Comparison of ENCODE assay signal across 7 cellular contexts in the genomic region with DNA sequence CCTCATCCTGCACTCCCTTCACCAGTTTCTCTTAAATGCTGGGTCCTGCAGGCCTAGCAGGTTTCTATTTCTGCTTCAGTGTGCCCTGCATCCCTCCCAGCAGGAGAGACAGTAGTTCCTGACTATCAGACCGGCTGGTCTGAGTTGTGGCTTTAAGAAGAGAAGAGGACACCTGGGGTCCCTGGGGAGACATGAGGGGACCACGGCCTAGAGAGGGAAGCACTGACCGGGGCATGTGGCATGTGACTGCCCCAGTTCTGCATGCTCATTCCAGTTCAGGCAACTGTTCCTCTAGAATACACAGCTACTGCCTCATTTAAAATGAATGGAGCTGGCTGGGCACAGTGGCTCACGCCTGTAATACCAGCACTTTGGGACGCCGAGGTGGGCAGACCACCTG.
"Had no signal": no experiment of that assay in that cellular context is flagged by ENCODE, and none has a peak within 500 bp of the region (broad histone marks: within the 10 kb centered on the region; RNA-seq: fewer than 3 reads in every experiment).

No MANE protein-coding gene starts in this region.

- H3K4me1 Mint-ChIP-seq: IgD-negative memory B cell had no signal

- H2AFZ ChIP-seq: GM23248 had no signal

- H3K27ac Mint-ChIP-seq: IgD-negative memory B cell had no signal

- H3K9ac ChIP-seq: GM23248 had no signal

- H3K4me3 ChIP-seq: GM23248 had no signal

- H3K4me3 Mint-ChIP-seq: H9, IgD-negative memory B cell had no signal

- FAIRE-seq: H54, HTR-8/SVneo had no signal

- H3K27me3 Mint-ChIP-seq: IgD-negative memory B cell had no signal

- H3K27ac ChIP-seq: GM23248 had no signal

- H3K36me3 Mint-ChIP-seq: IgD-negative memory B cell had no signal

- DNase-seq: GOT3, H9, KBM-7 had no signal
